Comparison of ENCODE assay signal across 2 cellular contexts in genomic region chr4:59537231-59537886, GRCh38.
TF ChIP-seq lines count a peak whose summit lies in the region.

No MANE protein-coding gene starts in this region.

TF ChIP-seq in GM23338, 12 proteins besides CTCF, POLR2A, EP300 and RAD21:
- TF ChIP-seq ZNF462 (CRISPR knock-in tag; IDR thresholded peaks at IDR 0.05), result no peak

TF ChIP-seq in GM12878, 131 proteins besides CTCF, POLR2A, EP300 and RAD21:
- TF ChIP-seq IRF4 (IDR thresholded peaks at IDR 0.05; ENCODE audit: low read depth, low read length), result no peak
